11 cellular contexts compared by ENCODE assay signal in genomic region chr15:65409284-65409631, GRCh38. TPM values are rescaled to one million over a fixed set of nuclear protein-coding genes. Genes with fewer than 3 reads are reported as not detected.
DNase-seq lines count a peak whose midpoint lies in the region; ATAC-seq, FAIRE-seq and TF ChIP-seq lines count a peak whose summit lies in the region.
"Had no signal": no experiment of that assay in that cellular context is flagged by ENCODE, and none has a peak within 500 bp of the region (broad histone marks: within the 10 kb centered on the region; RNA-seq: fewer than 3 reads in every experiment).

No MANE protein-coding gene starts in this region.

- in situ Hi-C loops in HepG2 (cut with HindIII; ENCODE audit: extremely low pct_ligation_motif_present, low pct_unique_long_range_greater_than_20kb), result no loop called here

- H3K27me3 ChIP-seq in HepG2 (ENCODE audit: control insufficient read depth in 1 of 2, insufficient read depth in 2 of 2, low read length in 2 of 2), result peaks cover 0 to 9% of the 10 kb centered on the region in 2 experiments; a peak in 3 of 5 replicates
- no peaks in the 10 kb centered on the region for H3K27me3 ChIP-seq in right lobe of liver
- H3K27me3 ChIP-seq in OCI-LY3 (ENCODE audit: low read depth, low read length), result peaks cover 49% of the 10 kb centered on the region
- no peaks in the 10 kb centered on the region for H3K27me3 ChIP-seq in A673 (replicated peaks; ENCODE audit: insufficient read depth, low read depth, low read length, poor library complexity)
- no peaks in the 10 kb centered on the region for H3K27me3 ChIP-seq in naive thymus-derived CD4-positive, alpha-beta T cell (ENCODE audit: control insufficient read depth in 2 of 2, insufficient read depth in 2 of 2, low read length in 2 of 2)

- peaks cover 0 to 6% (median 0%) of the 10 kb centered on the region in 7 donors for H3K4me1 Mint-ChIP-seq in naive thymus-derived CD4-positive, alpha-beta T cell

- H4K20me1 ChIP-seq in HepG2 (ENCODE audit: insufficient read depth, low read length), result no peaks in the 10 kb centered on the region
- H4K20me1 ChIP-seq in OCI-LY3 (ENCODE audit: insufficient read depth, low read length), result no peaks in the 10 kb centered on the region

- H3K27ac Mint-ChIP-seq in naive thymus-derived CD4-positive, alpha-beta T cell, result no peak overlapping the region
- H3K27ac Mint-ChIP-seq: CD4-positive, alpha-beta T cell had no signal

- no peak for TF ChIP-seq RAD21 in HepG2 (CRISPR knock-in tag; IDR thresholded peaks at IDR 0.05)

- H3K27ac ChIP-seq in HepG2 (ENCODE audit: extremely low read length, insufficient read depth, low read length) (no peak overlapping the region), right lobe of liver (no peak overlapping the region), OCI-LY3 (ENCODE audit: low read length) (no peak overlapping the region), A673 (ENCODE audit: low read depth, low read length, poor library complexity, severe bottlenecking) (no peak overlapping the region)
- no peak overlapping the region for H3K27ac ChIP-seq in naive thymus-derived CD4-positive, alpha-beta T cell (ENCODE audit: low read depth, low read length)
- H3K27ac ChIP-seq: thoracic aorta had no signal

- H3K36me3 Mint-ChIP-seq in naive thymus-derived CD4-positive, alpha-beta T cell, result no peaks in the 10 kb centered on the region

- no peaks in the 10 kb centered on the region for H3K9me3 Mint-ChIP-seq in naive thymus-derived CD4-positive, alpha-beta T cell
- H3K9me3 Mint-ChIP-seq: CD4-positive, alpha-beta T cell had no signal

- WGBS in HepG2 (ENCODE audit: low lambda C conversion rate), result 15% methylated on average over 5 of the region's 5 CpGs
- WGBS in right lobe of liver (ENCODE audit: insufficient coverage, low coverage, low lambda C conversion rate, missing lambda C conversion rate), result 50% methylated on average over 3 of the region's 5 CpGs

- CTCF ChIA-PET in HepG2 (lab: Yijun Ruan, JAX; ENCODE audit: low intra/inter-chr PET ratio, low total read pairs), result no interaction called here
- CTCF ChIA-PET in A673 (lab: Charles Lee), result no interaction called here
- CTCF ChIA-PET in naive thymus-derived CD4-positive, alpha-beta T cell (lab: Charles Lee), result no interaction called here

- no peak overlapping the region for H3K4me3 Mint-ChIP-seq in naive thymus-derived CD4-positive, alpha-beta T cell
- H3K4me3 Mint-ChIP-seq: CD4-positive, alpha-beta T cell had no signal

- H3K79me2 ChIP-seq in HepG2 (ENCODE audit: insufficient read depth, low read length) (no peaks in the 10 kb centered on the region), OCI-LY3 (ENCODE audit: low read length) (no peaks in the 10 kb centered on the region)

- POLR2A ChIA-PET in HepG2 (lab: Yijun Ruan, JAX), result no interaction called here
- POLR2A ChIA-PET in A673 (lab: Charles Lee; ENCODE audit: low non-redundant PET), result interaction anchor here (0.6 kb wide), 1 partner anchor 35 kb away, joined by 3 read pairs; no protein-coding TSS in a partner anchor
- POLR2A ChIA-PET in naive thymus-derived CD4-positive, alpha-beta T cell (lab: Charles Lee), result interaction anchor here (0.6 kb wide), 1 partner anchor 194 kb away, joined by 3 read pairs; no protein-coding TSS in a partner anchor

- no peak overlapping the region for H2AFZ ChIP-seq in HepG2 (ENCODE audit: low read length)
- no peak overlapping the region for H2AFZ ChIP-seq in OCI-LY3 (ENCODE audit: low read depth, low read length)

- H3K36me3 ChIP-seq in HepG2 (replicated peaks in 1 of 2; ENCODE audit: control insufficient read depth in 1 of 2, insufficient read depth in 2 of 2, low read length in 2 of 2) (no peaks in the 10 kb centered on the region), right lobe of liver (no peaks in the 10 kb centered on the region), OCI-LY3 (replicated peaks; ENCODE audit: low read depth, low read length) (no peaks in the 10 kb centered on the region), A673 (ENCODE audit: insufficient read depth, low read length, poor library complexity, severe bottlenecking) (no peaks in the 10 kb centered on the region)
- H3K36me3 ChIP-seq in naive thymus-derived CD4-positive, alpha-beta T cell (ENCODE audit: control insufficient read depth in 2 of 3, insufficient read depth in 3 of 3, low read length in 3 of 3), result no peaks in the 10 kb centered on the region
- H3K36me3 ChIP-seq: thoracic aorta had no signal

- H3K4me2 ChIP-seq in HepG2 (ENCODE audit: low read depth, low read length) (peak overlapping the region; percentile 30; the same call in 1 of the 2 replicates), OCI-LY3 (ENCODE audit: low read length) (peak overlapping the region; percentile 65)

- intact Hi-C loops in HepG2 (cut with micrococcal nuclease; ENCODE audit: unreplicated experiment) (no loop called here), right lobe of liver (cut with DNase I) (no loop called here), A673 (cut with micrococcal nuclease; ENCODE audit: unreplicated experiment) (no loop called here)
- intact Hi-C loops in naive thymus-derived CD4-positive, alpha-beta T cell (cut with micrococcal nuclease), result no loop called here

- ATAC-seq in HepG2 (peak; percentile 52), right lobe of liver (no peak)
- ATAC-seq in naive thymus-derived CD4-positive, alpha-beta T cell, result no peak

- TF ChIP-seq POLR2A in HepG2 (IDR thresholded peaks at IDR 0.05; ENCODE audit: insufficient read depth in 1 of 2, low read depth in 2 of 2, low read length in 2 of 2) (no peak), right lobe of liver (IDR thresholded peaks at IDR 0.05) (no peak)

- H3K4me3 ChIP-seq in HepG2 (replicated peaks in 1 of 3; ENCODE audit: insufficient read depth in 1 of 3, low read depth in 2 of 3, low read length in 3 of 3) (no peak overlapping the region), right lobe of liver (no peak overlapping the region), OCI-LY3 (ENCODE audit: low read length) (peak overlapping the region; percentile 52), A673 (ENCODE audit: low read depth, low read length, poor library complexity, severe bottlenecking) (no peak overlapping the region)
- H3K4me3 ChIP-seq in naive thymus-derived CD4-positive, alpha-beta T cell (ENCODE audit: low read length), result no peak overlapping the region
- H3K4me3 ChIP-seq: thoracic aorta had no signal

- BruUV-seq in HepG2 (replicated peaks; lab: Mats Ljungman, UMichigan), result no TSS peak
- BruUV-seq in A673 (replicated peaks; lab: Mats Ljungman, UMichigan), result no TSS peak

- TF ChIP-seq EP300 in HepG2 (IDR thresholded peaks at IDR 0.05; ENCODE audit: low read depth in 2 of 2, low read length in 2 of 2), result no peak
- TF ChIP-seq EP300 in HepG2 (CRISPR knock-in tag; IDR thresholded peaks at IDR 0.05; ENCODE audit: borderline replicate concordance), result no peak

- FAIRE-seq in HepG2 (lab: Jason Lieb, UNC), result no peak

- peaks cover 8 to 35% (median 16%) of the 10 kb centered on the region in 5 donors for H3K27me3 Mint-ChIP-seq in naive thymus-derived CD4-positive, alpha-beta T cell

- H3K9ac ChIP-seq in HepG2 (ENCODE audit: insufficient read depth, low read depth, low read length), result no peak overlapping the region
- no peak overlapping the region for H3K9ac ChIP-seq in OCI-LY3 (ENCODE audit: low read length)

- DNase-seq in HepG2 (ENCODE audit: low spot score), result peak; percentile 27
- DNase-seq in right lobe of liver, result no peak
- peak; percentile 99 for DNase-seq in fibroblast of peridontal ligament (ENCODE audit: extremely low read depth)
- no peak for DNase-seq in A673 (ENCODE audit: low spot score)
- no peak for DNase-seq in NCI-H128 (lab: John Stamatoyannopoulos, UW; ENCODE audit: unreplicated experiment)
- no peak for DNase-seq in DMS153 (lab: John Stamatoyannopoulos, UW)
- no peak for DNase-seq in naive thymus-derived CD4-positive, alpha-beta T cell
- DNase-seq: CD4-positive, alpha-beta T cell; retina had no signal

- H3K9me3 ChIP-seq in HepG2 (ENCODE audit: low read length) (no peaks in the 10 kb centered on the region), right lobe of liver (no peaks in the 10 kb centered on the region), OCI-LY3 (ENCODE audit: insufficient read depth, low read length) (no peaks in the 10 kb centered on the region), A673 (ENCODE audit: low read depth, low read length, poor library complexity, severe bottlenecking) (no peaks in the 10 kb centered on the region)
- no peaks in the 10 kb centered on the region for H3K9me3 ChIP-seq in naive thymus-derived CD4-positive, alpha-beta T cell (ENCODE audit: control insufficient read depth in 2 of 3, low read length in 3 of 3)
- H3K9me3 ChIP-seq: thoracic aorta had no signal

- H3K4me1 ChIP-seq in HepG2 (ENCODE audit: insufficient read depth, low read length) (peaks cover 40% of the 10 kb centered on the region), right lobe of liver (no peaks in the 10 kb centered on the region), OCI-LY3 (ENCODE audit: low read length) (peaks cover 20% of the 10 kb centered on the region), A673 (ENCODE audit: insufficient read depth, low read length, poor library complexity, severe bottlenecking) (peaks cover 15% of the 10 kb centered on the region)
- H3K4me1 ChIP-seq in naive thymus-derived CD4-positive, alpha-beta T cell (ENCODE audit: control insufficient read depth in 2 of 2, insufficient read depth in 2 of 2, low read length in 2 of 2), result no peaks in the 10 kb centered on the region

- TF ChIP-seq CTCF in HepG2 (CRISPR knock-in tag; IDR thresholded peaks at IDR 0.05) (no peak), right lobe of liver (IDR thresholded peaks at IDR 0.05) (no peak), OCI-LY3 (IDR thresholded peaks at IDR 0.05; ENCODE audit: low read depth, low read length) (no peak), A673 (conservative IDR thresholded peaks at IDR 0.05; ENCODE audit: low read depth, low read length) (no peak)

RNA-seq across cellular contexts. Expression of gene IGDCC4, which starts 13.5 kb away (rescaled TPM):
- total RNA-seq in HepG2 (2016; rRNA removed; fragmentation: Illumina TruSeq; extraction: Trizol), result 0.87 and 1.1 TPM in 2 replicates
- total RNA-seq in HepG2 (2016; cell fraction: cytosol; rRNA removed; fragmentation: Illumina TruSeq; extraction: Trizol; ENCODE audit: low read depth), result 0.09 and 0.30 TPM in 2 replicates
- 0.76 and 0.89 TPM in 2 replicates for total RNA-seq in HepG2 (2016; cell fraction: insoluble cytoplasmic fraction; rRNA removed; fragmentation: Illumina TruSeq; extraction: Trizol)
- 0.46 and 0.55 TPM in 2 replicates for total RNA-seq in HepG2 (2016; cell fraction: membrane; rRNA removed; fragmentation: Illumina TruSeq; extraction: Trizol)
- 1.1 and 1.5 TPM in 2 replicates for total RNA-seq in HepG2 (2016; cell fraction: nucleus; rRNA removed; fragmentation: Illumina TruSeq; extraction: Trizol)
- 0.39 and 0.55 TPM in 2 replicates for polyA plus RNA-seq in HepG2 (2011; rRNA removed)
- polyA plus RNA-seq in HepG2 (2011; cell fraction: cytosol; rRNA removed), result 0.42 and 0.45 TPM in 2 replicates
- polyA plus RNA-seq in HepG2 (2011; cell fraction: nucleus; rRNA removed), result 1.8 and 2.0 TPM in 2 replicates
- polyA plus RNA-seq in HepG2 (2012), result 0.30 and 0.49 TPM in 2 replicates
- 0.12 and 0.17 TPM in 2 replicates for polyA plus RNA-seq in HepG2 (2016; cell fraction: cytosol; fragmentation: Illumina TruSeq; extraction: Trizol; ENCODE audit: low read depth)
- 1.1 and 1.3 TPM in 2 replicates for polyA plus RNA-seq in HepG2 (2016; cell fraction: insoluble cytoplasmic fraction; fragmentation: Illumina TruSeq; extraction: Trizol; ENCODE audit: low read depth)
- 0.44 and 0.58 TPM in 2 replicates for polyA plus RNA-seq in HepG2 (2016; cell fraction: membrane; fragmentation: Illumina TruSeq; extraction: Trizol; ENCODE audit: low read depth)
- polyA plus RNA-seq in HepG2 (2016; cell fraction: nucleus; fragmentation: Illumina TruSeq; extraction: Trizol; ENCODE audit: insufficient read depth, low read depth), result 2.5 and 2.7 TPM in 2 replicates
- 0.56 and 0.68 TPM in 2 replicates for polyA minus RNA-seq in HepG2 (2011; rRNA and poly(A)+ RNA removed; ENCODE audit: low replicate concordance)
- polyA minus RNA-seq in HepG2 (2011; cell fraction: cytosol; rRNA and poly(A)+ RNA removed), result 0.59 and 0.79 TPM in 2 replicates
- 0.64 and 1.5 TPM in 2 replicates for polyA minus RNA-seq in HepG2 (2011; cell fraction: nucleus; rRNA and poly(A)+ RNA removed)
- under 1 TPM in 1 of 6 experiments, not detected in 5; 0.02 TPM for total RNA-seq in right lobe of liver
- 1.1 and 3.5 TPM in 2 replicates for total RNA-seq in A673 (2021)
- total RNA-seq in naive thymus-derived CD4-positive, alpha-beta T cell, result under 1 TPM in 4 of 5 experiments, not detected in 1; 0.08 to 0.34 (median 0.14) TPM
- polyA plus RNA-seq in naive thymus-derived CD4-positive, alpha-beta T cell, result under 1 TPM in 1 of 2 donors, not detected in 1; 0.12 TPM
- total RNA-seq: CD4-positive, alpha-beta T cell had no signal

RNA-seq across cellular contexts. Expression of gene IGDCC3, which starts 31.5 kb away (rescaled TPM):
- 31.2 and 51.8 TPM in 2 replicates for total RNA-seq in HepG2 (2016; rRNA removed; fragmentation: Illumina TruSeq; extraction: Trizol)
- 9.5 and 9.8 TPM in 2 replicates for total RNA-seq in HepG2 (2016; cell fraction: cytosol; rRNA removed; fragmentation: Illumina TruSeq; extraction: Trizol; ENCODE audit: low read depth)
- 29.4 and 52.8 TPM in 2 replicates for total RNA-seq in HepG2 (2016; cell fraction: insoluble cytoplasmic fraction; rRNA removed; fragmentation: Illumina TruSeq; extraction: Trizol)
- total RNA-seq in HepG2 (2016; cell fraction: membrane; rRNA removed; fragmentation: Illumina TruSeq; extraction: Trizol), result 40.5 and 40.6 TPM in 2 replicates
- total RNA-seq in HepG2 (2016; cell fraction: nucleus; rRNA removed; fragmentation: Illumina TruSeq; extraction: Trizol), result 59.8 and 72.1 TPM in 2 replicates
- polyA plus RNA-seq in HepG2 (2011; rRNA removed), result 30.1 and 35.7 TPM in 2 replicates
- 21.8 and 38.4 TPM in 2 replicates for polyA plus RNA-seq in HepG2 (2011; cell fraction: cytosol; rRNA removed)
- 46.7 and 64.4 TPM in 2 replicates for polyA plus RNA-seq in HepG2 (2011; cell fraction: nucleus; rRNA removed)
- 27.1 and 28.5 TPM in 2 replicates for polyA plus RNA-seq in HepG2 (2012)
- 14.9 and 15.4 TPM in 2 replicates for polyA plus RNA-seq in HepG2 (2016; cell fraction: cytosol; fragmentation: Illumina TruSeq; extraction: Trizol; ENCODE audit: low read depth)
- polyA plus RNA-seq in HepG2 (2016; cell fraction: insoluble cytoplasmic fraction; fragmentation: Illumina TruSeq; extraction: Trizol; ENCODE audit: low read depth), result 40.4 and 49.0 TPM in 2 replicates
- polyA plus RNA-seq in HepG2 (2016; cell fraction: membrane; fragmentation: Illumina TruSeq; extraction: Trizol; ENCODE audit: low read depth), result 39.5 and 45.0 TPM in 2 replicates
- 130 and 131 TPM in 2 replicates for polyA plus RNA-seq in HepG2 (2016; cell fraction: nucleus; fragmentation: Illumina TruSeq; extraction: Trizol; ENCODE audit: insufficient read depth, low read depth)
- 0.07 and 131 TPM in 2 replicates for polyA minus RNA-seq in HepG2 (2011; rRNA and poly(A)+ RNA removed; ENCODE audit: low replicate concordance)
- polyA minus RNA-seq in HepG2 (2011; cell fraction: cytosol; rRNA and poly(A)+ RNA removed), result 57.3 and 61.0 TPM in 2 replicates
- 23.1 and 27.6 TPM in 2 replicates for polyA minus RNA-seq in HepG2 (2011; cell fraction: nucleus; rRNA and poly(A)+ RNA removed)
- not detected for total RNA-seq in right lobe of liver
- total RNA-seq in A673 (2021), result 0.28 and 0.32 TPM in 2 replicates
- total RNA-seq in naive thymus-derived CD4-positive, alpha-beta T cell, result not detected
- not detected for polyA plus RNA-seq in naive thymus-derived CD4-positive, alpha-beta T cell
- total RNA-seq: CD4-positive, alpha-beta T cell; thoracic aorta had no signal

Comparison
In these comparisons a context has a peak if more than half of its experiments do, and no peak if none do; other contexts are left out.
1. DNase-seq: peak in HepG2 (single experiment) and fibroblast of peridontal ligament (single experiment); none in right lobe of liver (0 of 3), A673 (single experiment), NCI-H128 (single experiment), DMS153 (single experiment) and naive thymus-derived CD4-positive, alpha-beta T cell (0 of 9).